Comparison of ENCODE assay signal across 17 cellular contexts in genomic region chr22:25388415-25388814, GRCh38.
DNase-seq lines count a peak whose midpoint lies in the region; ATAC-seq and TF ChIP-seq lines count a peak whose summit lies in the region.
"Had no signal": no experiment of that assay in that cellular context is flagged by ENCODE, and none has a peak within 500 bp of the region (broad histone marks: within the 10 kb centered on the region; RNA-seq: fewer than 3 reads in every experiment).

No MANE protein-coding gene starts in this region.

- no peak overlapping the region for H4K5ac ChIP-seq in H9 (ENCODE audit: insufficient read length, low read depth, low read length)

- H2AFZ ChIP-seq in H9 (ENCODE audit: low read length) = no peak overlapping the region

- no peak overlapping the region for H4K8ac ChIP-seq in H9 (replicated peaks; ENCODE audit: insufficient read length, low read depth, low read length)

- H3K56ac ChIP-seq in H9 (ENCODE audit: insufficient read length, low read depth, low read length) = no peak overlapping the region

- no peaks in the 10 kb centered on the region for H3K79me1 ChIP-seq in H9 (ENCODE audit: insufficient read depth, low read depth, low read length, poor library complexity, severe bottlenecking)

- WGBS in H9 (ENCODE audit: extremely low coverage, insufficient read length, low lambda C conversion rate) = no CpG with 5 or more reads among the region's 12 CpGs

- no peak overlapping the region for H3K14ac ChIP-seq in H9 (ENCODE audit: insufficient read depth, low read length)

- H3K36me3 ChIP-seq in BLaER1 (peaks cover 26% of the 10 kb centered on the region), neutrophil (no peaks in the 10 kb centered on the region)

- H3K27ac ChIP-seq in BLaER1 (no peak overlapping the region), H9 (ENCODE audit: insufficient read length, low read depth, low read length) (no peak overlapping the region), neutrophil (peak overlapping the region; percentile 73)

- peaks cover 0 to 2% (median 0%) of the 10 kb centered on the region in 3 experiments; a peak in 1 of 7 replicates for H3K36me3 Mint-ChIP-seq in H9 (ENCODE audit: insufficient read depth in 1 of 3, low read depth in 3 of 3)
- no peaks in the 10 kb centered on the region for H3K36me3 Mint-ChIP-seq in immature natural killer cell

- H3K18ac ChIP-seq in H9 (ENCODE audit: insufficient read length, low read depth, low read length) = no peak overlapping the region

- H3K4me2 ChIP-seq in BLaER1 (peak overlapping the region; percentile 87), H9 (ENCODE audit: insufficient read depth, insufficient read length, low read length) (no peak overlapping the region)

- H3K9me3 Mint-ChIP-seq in H9 (no peaks in the 10 kb centered on the region), immature natural killer cell (no peaks in the 10 kb centered on the region)

- H3K27ac Mint-ChIP-seq in H9 = peak overlapping the region in 2 of 3 experiments; percentile 26 to 32; a peak in 2 of 7 replicates
- H3K27ac Mint-ChIP-seq in immature natural killer cell = peak overlapping the region in 3 of 6 donors; percentile 16 to 63 (median 38)

- H4K20me1 ChIP-seq in BLaER1 = peaks cover 100% of the 10 kb centered on the region
- H4K20me1 ChIP-seq in H9 (ENCODE audit: control insufficient read depth, insufficient read depth, insufficient read length) = no peaks in the 10 kb centered on the region

- H2BK5ac ChIP-seq in H9 (ENCODE audit: insufficient read length, low read length) = no peak overlapping the region

- no peak overlapping the region for H2BK20ac ChIP-seq in H9 (ENCODE audit: low read depth, low read length, poor library complexity, severe bottlenecking)

- H3K23ac ChIP-seq in H9 (ENCODE audit: insufficient read length, low read depth, low read length) = no peak overlapping the region

- TF ChIP-seq CTCF in H9 (conservative IDR thresholded peaks at IDR 0.05) (no peak), neutrophil (IDR thresholded peaks at IDR 0.05) (no peak)

- H3K27me3 Mint-ChIP-seq in H9 (ENCODE audit: low read depth) (no peaks in the 10 kb centered on the region), immature natural killer cell (ENCODE audit: low read depth in 3 of 3) (peaks cover 0 to 2% (median 0%) of the 10 kb centered on the region in 3 donors)

- no peak overlapping the region for H2BK120ac ChIP-seq in H9 (ENCODE audit: low read depth, low read length, poor library complexity, severe bottlenecking)

- H3K4me1 Mint-ChIP-seq in H9 = peaks cover 52 to 63% of the 10 kb centered on the region in 2 experiments
- peaks cover 51 to 57% of the 10 kb centered on the region in 2 donors for H3K4me1 Mint-ChIP-seq in immature natural killer cell

- H3K4me1 ChIP-seq in BLaER1 = peaks cover 100% of the 10 kb centered on the region
- peaks cover 3% of the 10 kb centered on the region; the same call in 1 of the 2 replicates for H3K4me1 ChIP-seq in H9 (ENCODE audit: insufficient read depth, low read length)
- H3K4me1 ChIP-seq in neutrophil (ENCODE audit: control insufficient read depth in 1 of 2, insufficient read depth in 1 of 2, low read depth in 1 of 2, low read length in 1 of 2) = peaks cover 56 to 58% of the 10 kb centered on the region in 2 experiments

- H3K9ac ChIP-seq in BLaER1 (no peak overlapping the region), H9 (ENCODE audit: extremely low read depth, insufficient read length, low read length) (no peak overlapping the region)

- DNase-seq in H9 = peak; percentile 23
- no peak for DNase-seq in immature natural killer cell
- DNase-seq in SW480 (ENCODE audit: low spot score) = no peak
- no peak for DNase-seq in activated CD4-positive, CD25-positive, alpha-beta regulatory T cell treated with anti-CD3 and anti-CD28 coated beads, Interleukin-2, amount 50 U/mL, for 72 hours
- DNase-seq: DMS53, MM.1S, NCI-H1105, NCI-H187, NCI-H446, NCI-H774 had no signal

- no peak overlapping the region for H3K4ac ChIP-seq in H9 (ENCODE audit: low read depth, low read length)

- H2BK12ac ChIP-seq in H9 (ENCODE audit: insufficient read length, low read depth, low read length) = no peak overlapping the region

- H3K4me3 ChIP-seq in BLaER1 = no peak overlapping the region
- H3K4me3 ChIP-seq in neutrophil (ENCODE audit: low read depth in 1 of 2, low read length in 1 of 2) = peak overlapping the region; percentile 18 to 47
- H3K4me3 ChIP-seq: GM12878 had no signal

- no peak overlapping the region for H4K91ac ChIP-seq in H9 (ENCODE audit: insufficient read length, low read depth, low read length)

- no peak overlapping the region for H3T11ph ChIP-seq in H9 (ENCODE audit: low read length)

- H3K9me3 ChIP-seq in BLaER1 (no peaks in the 10 kb centered on the region), H9 (ENCODE audit: control insufficient read depth, low read depth, low read length) (no peaks in the 10 kb centered on the region), neutrophil (no peaks in the 10 kb centered on the region)

- ATAC-seq in HG03280 (IDR thresholded peaks at IDR 0.05; ENCODE audit: unreplicated experiment) = no peak
- no peak for ATAC-seq in GM19328 (IDR thresholded peaks at IDR 0.05; ENCODE audit: unreplicated experiment)
- ATAC-seq: Panc1, Right ventricle myocardium inferior had no signal

- no peak overlapping the region for H2BK15ac ChIP-seq in H9 (ENCODE audit: low read depth, low read length)

- H3K27me3 ChIP-seq in BLaER1 (no peaks in the 10 kb centered on the region), H9 (ENCODE audit: insufficient read depth, low read length) (no peaks in the 10 kb centered on the region), neutrophil (no peaks in the 10 kb centered on the region)

- no peak overlapping the region for H3K4me3 Mint-ChIP-seq in H9
- H3K4me3 Mint-ChIP-seq in immature natural killer cell = peak overlapping the region; percentile 36 to 75 (median 66)

- no peaks in the 10 kb centered on the region for H3K23me2 ChIP-seq in H9 (ENCODE audit: insufficient read length, low read depth, low read length, poor library complexity, severe bottlenecking)

- no peaks in the 10 kb centered on the region; the same call in 1 of the 2 replicates for H3K79me2 ChIP-seq in H9 (ENCODE audit: insufficient read depth, low read length)

- no peak overlapping the region for H2AK5ac ChIP-seq in H9 (ENCODE audit: insufficient read length, low read length)

Comparison
In these comparisons a context has a peak if more than half of its experiments do, and no peak if none do; other contexts are left out.
1. H3K4me3 Mint-ChIP-seq: peak in immature natural killer cell (5 of 5); none in H9 (0 of 2).